In the genomic region with DNA sequence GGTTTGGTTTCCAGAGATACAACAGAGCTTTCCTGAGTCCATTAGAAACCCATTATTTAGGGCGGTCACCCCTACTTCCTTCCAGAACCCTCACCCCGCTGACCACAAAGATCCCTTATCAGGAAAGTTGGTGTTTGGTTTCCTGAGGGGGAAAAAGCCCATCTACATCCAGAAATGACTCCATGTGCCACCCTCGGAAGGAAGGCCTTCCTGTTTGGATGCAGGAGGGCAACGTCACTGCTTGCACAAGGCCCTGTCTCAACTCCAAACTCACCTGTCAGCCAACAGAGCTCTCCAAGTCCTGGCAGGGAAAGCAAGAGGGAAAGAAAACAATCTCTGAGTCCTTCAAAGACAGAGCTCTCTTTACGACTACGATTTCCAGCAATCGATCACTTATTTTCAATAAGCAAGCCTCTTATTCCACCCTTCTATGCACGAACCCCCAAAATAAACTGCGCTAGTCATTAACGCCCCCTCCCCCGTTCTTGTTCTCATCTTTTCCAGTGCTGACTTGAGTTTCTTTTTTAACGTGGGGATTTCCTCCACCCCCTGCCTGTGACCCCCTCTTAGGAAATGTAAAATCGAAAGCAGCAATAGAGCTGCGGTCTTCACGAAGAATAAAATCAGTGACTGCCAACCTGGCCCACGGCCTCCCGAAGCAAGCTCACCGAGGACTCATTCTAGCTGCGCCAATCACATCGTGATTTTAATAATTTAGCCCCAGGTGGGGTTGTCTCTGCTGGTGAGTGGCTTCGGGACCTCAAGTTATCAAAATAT, we compare ENCODE assay signal across 12 cellular contexts. TPM values are rescaled to one million over a fixed set of nuclear protein-coding genes. Genes with fewer than 3 reads are reported as not detected.
A peak's percentile ranks its signal among the peaks of the same experiment; 100 is the strongest.
DNase-seq lines count a peak whose midpoint lies in the region; ATAC-seq and TF ChIP-seq lines count a peak whose summit lies in the region.
"Had no signal": no experiment of that assay in that cellular context is flagged by ENCODE, and none has a peak within 500 bp of the region (broad histone marks: within the 10 kb centered on the region; RNA-seq: fewer than 3 reads in every experiment).

No MANE protein-coding gene starts in this region.

- H3K9me3 Mint-ChIP-seq in activated CD8-positive, alpha-beta T cell treated with anti-CD3 and anti-CD28 coated beads, Interleukin-2, amount 10 ng/mL, durations not matched to agents 7 days and 5 days (ENCODE audit: insufficient read depth), result no peaks in the 10 kb centered on the region

- intact Hi-C loops in esophagus muscularis mucosa (cut with DNase I), result no loop called here

- WGBS in esophagus muscularis mucosa, result 46% methylated on average over 21 of the region's 21 CpGs

- no peak overlapping the region for H3K27ac ChIP-seq in iPS-20b (ENCODE audit: low read length)
- H3K27ac ChIP-seq in esophagus muscularis mucosa (replicated peaks in 1 of 4), result no peak overlapping the region
- no peak overlapping the region for H3K27ac ChIP-seq in WERI-Rb-1
- H3K27ac ChIP-seq: colonic mucosa, right lobe of liver had no signal

- TF ChIP-seq EP300 in esophagus muscularis mucosa (IDR thresholded peaks at IDR 0.05), result no peak

- POLR2A ChIA-PET in activated CD8-positive, alpha-beta T cell treated with anti-CD3 and anti-CD28 coated beads, Interleukin-2, amount 10 ng/mL, durations not matched to agents 7 days and 5 days (lab: Charles Lee), result no interaction called here

- no peak overlapping the region for H3K27ac Mint-ChIP-seq in activated CD8-positive, alpha-beta T cell treated with anti-CD3 and anti-CD28 coated beads, Interleukin-2, amount 10 ng/mL, durations not matched to agents 7 days and 5 days

- no peak for TF ChIP-seq POLR2A in esophagus muscularis mucosa (IDR thresholded peaks at IDR 0.05; ENCODE audit: low read depth)

- H3K4me3 ChIP-seq in GM12865 (ENCODE audit: low read depth, low read length), result 0 out of 2 replicates have a peak overlapping the region, but pooled peaks have one; percentile 4
- H3K4me3 ChIP-seq in iPS-20b (ENCODE audit: low read length), result peak overlapping the region; percentile 41; the same call in 1 of the 2 replicates
- no peak overlapping the region for H3K4me3 ChIP-seq in esophagus muscularis mucosa
- no peak overlapping the region for H3K4me3 ChIP-seq in WERI-Rb-1 (ENCODE audit: low read depth, low read length)
- H3K4me3 ChIP-seq: colonic mucosa, right lobe of liver had no signal

- TF ChIP-seq CTCF in GM12865 (IDR thresholded peaks at IDR 0.05; ENCODE audit: insufficient read depth, low read depth, low read length, missing control alignments) (no peak), esophagus muscularis mucosa (IDR thresholded peaks at IDR 0.05) (no peak), WERI-Rb-1 (IDR thresholded peaks at IDR 0.05; ENCODE audit: low read depth, low read length) (no peak)

- H3K9me3 ChIP-seq in iPS-20b (ENCODE audit: insufficient read depth, low read depth, low read length), result no peaks in the 10 kb centered on the region
- no peaks in the 10 kb centered on the region for H3K9me3 ChIP-seq in esophagus muscularis mucosa
- H3K9me3 ChIP-seq in WERI-Rb-1 (ENCODE audit: severe bottlenecking), result no peaks in the 10 kb centered on the region
- H3K9me3 ChIP-seq: BE2C, colonic mucosa, right lobe of liver had no signal

- no peaks in the 10 kb centered on the region for H3K36me3 ChIP-seq in iPS-20b (ENCODE audit: insufficient read depth, low read depth, low read length)
- H3K36me3 ChIP-seq in esophagus muscularis mucosa, result no peaks in the 10 kb centered on the region
- H3K36me3 ChIP-seq in WERI-Rb-1, result no peaks in the 10 kb centered on the region
- H3K36me3 ChIP-seq: BE2C, colonic mucosa, right lobe of liver had no signal

- no peaks in the 10 kb centered on the region for H3K36me3 Mint-ChIP-seq in activated CD8-positive, alpha-beta T cell treated with anti-CD3 and anti-CD28 coated beads, Interleukin-2, amount 10 ng/mL, durations not matched to agents 7 days and 5 days (ENCODE audit: low read depth)

- H3K4me1 ChIP-seq in iPS-20b (ENCODE audit: insufficient read depth, low read length) (peaks cover 27% of the 10 kb centered on the region), esophagus muscularis mucosa (peaks cover 0 to 5% (median 0%) of the 10 kb centered on the region in 4 donors)
- H3K4me1 ChIP-seq: BE2C, colonic mucosa, right lobe of liver had no signal

- H3K27me3 Mint-ChIP-seq in activated CD8-positive, alpha-beta T cell treated with anti-CD3 and anti-CD28 coated beads, Interleukin-2, amount 10 ng/mL, durations not matched to agents 7 days and 5 days (ENCODE audit: low read depth), result peaks cover 51% of the 10 kb centered on the region

- H3K4me3 Mint-ChIP-seq in activated CD8-positive, alpha-beta T cell treated with anti-CD3 and anti-CD28 coated beads, Interleukin-2, amount 10 ng/mL, durations not matched to agents 7 days and 5 days, result peak overlapping the region; percentile 23

- peak overlapping the region; percentile 34; the same call in 1 of the 2 replicates for H3K9ac ChIP-seq in iPS-20b (ENCODE audit: low read depth, low read length)

- DNase-seq in A172 (ENCODE audit: low spot score) (peak; percentile 18), GM12865 (ENCODE audit: low read depth) (peak; percentile 6), NCI-H748 (lab: John Stamatoyannopoulos, UW; ENCODE audit: unreplicated experiment) (no peak), esophagus muscularis mucosa (ENCODE audit: extremely low spot score) (no peak), WERI-Rb-1 (no peak)
- no peak for DNase-seq in activated CD8-positive, alpha-beta T cell treated with anti-CD3 and anti-CD28 coated beads, Interleukin-2, amount 10 ng/mL, durations not matched to agents 7 days and 5 days
- DNase-seq: BE2C, colonic mucosa, right lobe of liver, SW 1271 had no signal

- peaks cover 10% of the 10 kb centered on the region for H3K4me1 Mint-ChIP-seq in activated CD8-positive, alpha-beta T cell treated with anti-CD3 and anti-CD28 coated beads, Interleukin-2, amount 10 ng/mL, durations not matched to agents 7 days and 5 days (ENCODE audit: low read depth)

- H3K27me3 ChIP-seq in iPS-20b (ENCODE audit: insufficient read depth, low read length), result peaks cover 24% of the 10 kb centered on the region
- H3K27me3 ChIP-seq in esophagus muscularis mucosa, result peaks cover 0 to 82% (median 4%) of the 10 kb centered on the region in 4 donors
- H3K27me3 ChIP-seq in WERI-Rb-1 (ENCODE audit: insufficient read depth, low read depth, severe bottlenecking), result no peaks in the 10 kb centered on the region
- H3K27me3 ChIP-seq: BE2C, right lobe of liver had no signal

- ATAC-seq in activated CD8-positive, alpha-beta T cell treated with anti-CD3 and anti-CD28 coated beads, Interleukin-2, amount 10 ng/mL, durations not matched to agents 7 days and 5 days, result no peak
- no peak for ATAC-seq in HG03354 (IDR thresholded peaks at IDR 0.05; ENCODE audit: poor library complexity, severe bottlenecking, unreplicated experiment)
- ATAC-seq: right lobe of liver had no signal

- CTCF ChIA-PET in activated CD8-positive, alpha-beta T cell treated with anti-CD3 and anti-CD28 coated beads, Interleukin-2, amount 10 ng/mL, durations not matched to agents 7 days and 5 days (lab: Charles Lee), result interaction anchor here (0.9 to 2.1 kb wide), 2 partner anchors 42 to 44 kb away, joined by 3 to 4 read pairs; no protein-coding TSS in a partner anchor

RNA-seq across cellular contexts. Expression of a gene that starts 35.7 kb away (rescaled TPM):
- 3.8 and 5.7 TPM in 2 replicates for total RNA-seq in A172 (2014; rRNA removed; shearing (Covaris generic))
- 1 to 10 TPM; 3.8 to 4.8 TPM for total RNA-seq in activated CD8-positive, alpha-beta T cell treated with anti-CD3 and anti-CD28 coated beads, Interleukin-2, amount 10 ng/mL, durations not matched to agents 7 days and 5 days
- 1 to 10 TPM; 1.5 to 6.6 (median 4.3) TPM for total RNA-seq in esophagus muscularis mucosa

RNA-seq across cellular contexts. Expression of a gene that starts 46.5 kb away (rescaled TPM):
- total RNA-seq in A172 (2014; rRNA removed; shearing (Covaris generic)), result 20.7 and 30.2 TPM in 2 replicates
- 10 to 100 TPM; 24.7 to 25.3 TPM for total RNA-seq in activated CD8-positive, alpha-beta T cell treated with anti-CD3 and anti-CD28 coated beads, Interleukin-2, amount 10 ng/mL, durations not matched to agents 7 days and 5 days
- total RNA-seq in esophagus muscularis mucosa, result 10 to 100 TPM; 12.9 to 21.8 (median 20.0) TPM

Comparison
In these comparisons a context has a peak if more than half of its experiments do, and no peak if none do; other contexts are left out.
1. DNase-seq: peak in A172 (single experiment) and GM12865 (single experiment); none in activated CD8-positive, alpha-beta T cell treated with anti-CD3 and anti-CD28 coated beads, Interleukin-2, amount 10 ng/mL, durations not matched to agents 7 days and 5 days (single experiment), NCI-H748 (single experiment), esophagus muscularis mucosa (single experiment) and WERI-Rb-1 (single experiment).
2. H3K4me3 ChIP-seq: peak in GM12865 (single experiment) and iPS-20b (single experiment); none in esophagus muscularis mucosa (0 of 4) and WERI-Rb-1 (single experiment).